ENCODE assay signal across 3 cellular contexts in the genomic region with DNA sequence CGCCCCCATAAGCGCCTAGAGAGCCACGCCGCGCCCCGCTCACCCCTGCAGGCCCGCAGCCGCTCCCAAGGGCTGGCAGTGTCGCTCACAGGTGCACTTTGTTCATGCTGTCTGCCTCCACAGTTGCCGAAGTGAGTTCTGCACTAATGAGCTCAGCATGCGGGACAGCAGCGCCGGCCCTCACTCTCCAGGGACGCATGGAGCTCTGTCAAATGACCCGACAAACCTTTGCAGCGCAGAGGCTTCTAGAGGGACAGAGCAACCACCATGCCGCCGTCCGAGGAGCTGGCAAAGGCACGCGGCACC.
"Had no signal": no experiment of that assay in that cellular context is flagged by ENCODE, and none has a peak within 500 bp of the region (broad histone marks: within the 10 kb centered on the region; RNA-seq: fewer than 3 reads in every experiment).

No MANE protein-coding gene starts in this region.

- H3K4me3 ChIP-seq: GM12878 had no signal

- DNase-seq: GDM1, GF-D8 had no signal
